ENCODE assay signal across 18 cellular contexts in the genomic region with DNA sequence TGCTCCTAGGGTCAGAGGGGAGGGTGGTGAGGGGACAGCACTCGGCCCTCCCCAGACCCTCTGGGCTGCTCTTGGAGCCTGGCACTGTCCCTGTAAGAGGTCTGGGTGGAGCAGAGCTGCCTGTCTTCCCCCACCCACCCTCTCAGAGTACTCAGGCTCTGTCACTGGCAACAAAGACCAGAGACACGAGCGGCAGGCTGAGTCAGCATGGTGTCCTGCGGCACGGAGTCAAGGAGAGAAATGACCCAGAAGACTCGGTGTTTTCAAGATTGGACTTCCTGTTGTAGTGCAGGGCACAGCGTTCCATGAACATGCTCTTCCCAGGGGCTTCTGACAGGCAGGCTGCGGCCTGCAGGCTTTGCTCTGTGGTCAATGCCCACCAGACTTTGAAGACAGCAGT. TPM values are rescaled to one million over a fixed set of nuclear protein-coding genes. Genes with fewer than 3 reads are reported as not detected.
DNase-seq lines count a peak whose midpoint lies in the region; ATAC-seq and TF ChIP-seq lines count a peak whose summit lies in the region.
"Had no signal": no experiment of that assay in that cellular context is flagged by ENCODE, and none has a peak within 500 bp of the region (broad histone marks: within the 10 kb centered on the region; RNA-seq: fewer than 3 reads in every experiment).

No MANE protein-coding gene starts in this region.

- in situ Hi-C loops in IMR-90 (cut with MboI; ENCODE audit: low sequenced_read_pairs), result loop anchor here (10.0 kb wide), 1 partner anchor 61 kb away; no protein-coding TSS in a partner anchor
- in situ Hi-C loops in brain microvascular endothelial cell (cut with HindIII; ENCODE audit: low pct_ligation_motif_present, low sequenced_read_pairs), result no loop called here

- H3K27me3 Mint-ChIP-seq in H9 (ENCODE audit: low read depth), result peaks cover 3% of the 10 kb centered on the region; the same call in 1 of the 2 replicates

- H3K9ac ChIP-seq in H9 (ENCODE audit: extremely low read depth, insufficient read length, low read length), result no peak overlapping the region
- H3K9ac ChIP-seq in IMR-90 (ENCODE audit: low read depth, low read length), result no peak overlapping the region
- H3K9ac ChIP-seq in mesenchymal stem cell (ENCODE audit: low read length), result no peak overlapping the region

- H3K4me2 ChIP-seq in H9 (ENCODE audit: insufficient read depth, insufficient read length, low read length) (no peak overlapping the region), IMR-90 (ENCODE audit: low read depth, low read length) (no peak overlapping the region), mesenchymal stem cell (ENCODE audit: low read length, poor library complexity, severe bottlenecking) (no peak overlapping the region)

- H3K18ac ChIP-seq in H9 (ENCODE audit: insufficient read length, low read depth, low read length) (no peak overlapping the region), IMR-90 (ENCODE audit: low read depth, low read length) (no peak overlapping the region), mesenchymal stem cell (ENCODE audit: low read depth in 1 of 2, low read length in 2 of 2) (peak overlapping the region; percentile 58 to 73)

- DNase-seq in H9 (no peak), IMR-90 (no peak), brain microvascular endothelial cell (peak; percentile 25), mesenchymal stem cell (peak; percentile 79), NCI-H2081 treated with DMSO at 0.1 percent for 48 hours (lab: John Stamatoyannopoulos, UW) (no peak), EL (no peak), prostate gland (ENCODE audit: low spot score) (no peak)
- DNase-seq in activated CD4-positive, alpha-beta T cell treated with anti-CD3 and anti-CD28 coated beads, Interleukin-2, amount 50 U/mL, for 4 hours, result no peak
- DNase-seq: BE2C; CD4-positive, alpha-beta T cell; GDM1; Kasumi-1; MM.1S; NCI-H1694 treated with DMSO at 0.1 percent for 48 hours; NCI-H748 treated with DMSO at 0.1 percent for 48 hours; PC-3 had no signal

- H3K4me1 Mint-ChIP-seq in H9, result peaks cover 8% of the 10 kb centered on the region in 2 experiments; a peak in 3 of 4 replicates

- H3K4ac ChIP-seq in H9 (ENCODE audit: low read depth, low read length) (no peak overlapping the region), IMR-90 (ENCODE audit: low read depth, low read length) (no peak overlapping the region), mesenchymal stem cell (ENCODE audit: low read depth in 1 of 2, low read length in 2 of 2) (peak overlapping the region; percentile 32 to 41)

- H3K79me1 ChIP-seq in H9 (ENCODE audit: insufficient read depth, low read depth, low read length, poor library complexity, severe bottlenecking) (no peaks in the 10 kb centered on the region), IMR-90 (ENCODE audit: low read depth in 1 of 2, low read length in 2 of 2) (peaks cover 0 to 8% of the 10 kb centered on the region in 2 experiments; a peak in 1 of 4 replicates), mesenchymal stem cell (replicated peaks; ENCODE audit: low read length, poor library complexity, severe bottlenecking) (peaks cover 7% of the 10 kb centered on the region)

- H3K79me2 ChIP-seq in H9 (ENCODE audit: insufficient read depth, low read length), result no peaks in the 10 kb centered on the region

- no peaks in the 10 kb centered on the region for H3K9me3 Mint-ChIP-seq in H9
- H3K9me3 Mint-ChIP-seq: CD4-positive, alpha-beta T cell had no signal

- H3K27ac Mint-ChIP-seq in H9, result peak overlapping the region in 2 of 3 experiments; percentile 46 to 79; a peak in 5 of 7 replicates
- H3K27ac Mint-ChIP-seq: CD4-positive, alpha-beta T cell had no signal

- H2AK5ac ChIP-seq in H9 (ENCODE audit: insufficient read length, low read length) (no peak overlapping the region), IMR-90 (ENCODE audit: low read depth, low read length) (no peak overlapping the region; the same call in 1 of the 2 replicates), mesenchymal stem cell (ENCODE audit: low read length, severe bottlenecking) (no peak overlapping the region)

- H3K23ac ChIP-seq in H9 (ENCODE audit: insufficient read length, low read depth, low read length) (no peak overlapping the region), IMR-90 (ENCODE audit: low read depth, low read length) (no peak overlapping the region), mesenchymal stem cell (ENCODE audit: low read length in 2 of 2) (no peak overlapping the region)

- BruUV-seq in IMR-90 (replicated peaks; lab: Mats Ljungman, UMichigan), result no TSS peak

- H3K27ac ChIP-seq in H9 (ENCODE audit: insufficient read length, low read depth, low read length) (no peak overlapping the region), IMR-90 (ENCODE audit: insufficient read depth, low read length) (no peak overlapping the region), brain microvascular endothelial cell (no peak overlapping the region), mesenchymal stem cell (ENCODE audit: low read length, poor library complexity, severe bottlenecking) (no peak overlapping the region), prostate gland (no peak overlapping the region)
- H3K27ac ChIP-seq: SJSA1 had no signal

- WGBS in H9 (ENCODE audit: extremely low coverage, insufficient read length, low lambda C conversion rate), result no CpG with 5 or more reads among the region's 8 CpGs
- 86% methylated on average over 5 of the region's 8 CpGs; no CpG with 5 or more reads in 1 of the 2 experiments for WGBS in IMR-90 (ENCODE audit: extremely low coverage in 2 of 2, insufficient read length in 1 of 2), 2 experiments
- WGBS in mesenchymal stem cell, result 17% methylated on average over 8 of the region's 8 CpGs
- WGBS in prostate gland, result 89% methylated on average over 8 of the region's 8 CpGs

- H3K36me3 ChIP-seq in IMR-90 (ENCODE audit: control insufficient read depth, insufficient read depth, low read length), result peaks cover 12% of the 10 kb centered on the region
- H3K36me3 ChIP-seq in brain microvascular endothelial cell (replicated peaks), result peaks cover 11% of the 10 kb centered on the region
- H3K36me3 ChIP-seq in mesenchymal stem cell (ENCODE audit: control insufficient read depth in 1 of 2, insufficient read depth in 2 of 2, low read depth in 1 of 2, low read length in 2 of 2), result peaks cover 18 to 45% of the 10 kb centered on the region in 2 experiments
- no peaks in the 10 kb centered on the region for H3K36me3 ChIP-seq in prostate gland
- H3K36me3 ChIP-seq: BE2C had no signal

- H3K9me1 ChIP-seq in IMR-90 (ENCODE audit: insufficient read depth, low read length), result peaks cover 13% of the 10 kb centered on the region

- H2BK15ac ChIP-seq in H9 (ENCODE audit: low read depth, low read length) (no peak overlapping the region), IMR-90 (ENCODE audit: low read depth, low read length) (no peak overlapping the region), mesenchymal stem cell (ENCODE audit: low read depth, poor library complexity, severe bottlenecking) (peak overlapping the region; percentile 62)

- H4K5ac ChIP-seq in H9 (ENCODE audit: insufficient read length, low read depth, low read length) (no peak overlapping the region), IMR-90 (ENCODE audit: low read depth, low read length) (no peak overlapping the region)

- ATAC-seq in IMR-90 (ENCODE audit: low read depth), result no peak
- ATAC-seq: PC-3 had no signal

- H2BK12ac ChIP-seq in H9 (ENCODE audit: insufficient read length, low read depth, low read length), result no peak overlapping the region
- peak overlapping the region; percentile 40 to 51 for H2BK12ac ChIP-seq in mesenchymal stem cell (ENCODE audit: low read length in 2 of 2)

- H2AFZ ChIP-seq in H9 (ENCODE audit: low read length) (no peak overlapping the region), IMR-90 (replicated peaks; ENCODE audit: low read length, poor library complexity) (peak overlapping the region; percentile 9), mesenchymal stem cell (ENCODE audit: low read depth, low read length) (no peak overlapping the region)

- no peak overlapping the region for H3T11ph ChIP-seq in H9 (ENCODE audit: low read length)

- H2BK20ac ChIP-seq in H9 (ENCODE audit: low read depth, low read length, poor library complexity, severe bottlenecking), result no peak overlapping the region
- no peak overlapping the region for H2BK20ac ChIP-seq in IMR-90 (ENCODE audit: low read depth, low read length)

- H3K9me3 ChIP-seq in H9 (ENCODE audit: control insufficient read depth, low read depth, low read length), result no peaks in the 10 kb centered on the region
- H3K9me3 ChIP-seq in IMR-90 (ENCODE audit: control insufficient read depth, insufficient read depth, low read length), result no peaks in the 10 kb centered on the region
- no peaks in the 10 kb centered on the region for H3K9me3 ChIP-seq in mesenchymal stem cell (ENCODE audit: control insufficient read depth, low read length)
- H3K9me3 ChIP-seq in prostate gland, result no peaks in the 10 kb centered on the region
- H3K9me3 ChIP-seq: BE2C, SJSA1 had no signal

- H2BK120ac ChIP-seq in H9 (ENCODE audit: low read depth, low read length, poor library complexity, severe bottlenecking) (no peak overlapping the region), IMR-90 (ENCODE audit: low read depth, low read length) (no peak overlapping the region), mesenchymal stem cell (ENCODE audit: low read depth, low read length) (peak overlapping the region; percentile 75)

- no peaks in the 10 kb centered on the region for H3K23me2 ChIP-seq in H9 (ENCODE audit: insufficient read length, low read depth, low read length, poor library complexity, severe bottlenecking)

- TF ChIP-seq RAD21 in IMR-90 (IDR thresholded peaks at IDR 0.05; ENCODE audit: low read length), result no peak

- CTCF ChIA-PET in IMR-90 (lab: Yijun Ruan, JAX), result no interaction called here

- POLR2A ChIA-PET in IMR-90 (lab: Charles Lee; ENCODE audit: unreplicated experiment), result no interaction called here

- H3K4me3 ChIP-seq in IMR-90 (ENCODE audit: insufficient read depth, low read depth, low read length), result no peak overlapping the region
- H3K4me3 ChIP-seq in brain microvascular endothelial cell (ENCODE audit: low read depth, low read length), result no peak overlapping the region
- no peak overlapping the region for H3K4me3 ChIP-seq in mesenchymal stem cell (ENCODE audit: insufficient read depth in 1 of 2, low read depth in 1 of 2, low read length in 2 of 2)
- no peak overlapping the region for H3K4me3 ChIP-seq in prostate gland
- H3K4me3 ChIP-seq: SJSA1 had no signal

- H4K8ac ChIP-seq in H9 (replicated peaks; ENCODE audit: insufficient read length, low read depth, low read length) (no peak overlapping the region), IMR-90 (ENCODE audit: low read depth in 2 of 2, low read length in 2 of 2) (no peak overlapping the region), mesenchymal stem cell (ENCODE audit: low read length) (peak overlapping the region; percentile 93)

- dilution Hi-C loops in IMR-90 (cut with HindIII; ENCODE audit: low sequenced_read_pairs, unreplicated experiment), result no loop called here

- H3K14ac ChIP-seq in H9 (ENCODE audit: insufficient read depth, low read length) (no peak overlapping the region; the same call in 1 of the 2 replicates), IMR-90 (replicated peaks; ENCODE audit: low read depth, low read length) (no peak overlapping the region), mesenchymal stem cell (ENCODE audit: low read length in 2 of 2) (peak overlapping the region in 1 of 2 experiments; percentile 8)

- H4K91ac ChIP-seq in H9 (ENCODE audit: insufficient read length, low read depth, low read length) (no peak overlapping the region), IMR-90 (ENCODE audit: insufficient read depth, low read depth, low read length) (no peak overlapping the region), mesenchymal stem cell (ENCODE audit: low read length) (peak overlapping the region; percentile 84)

- no peaks in the 10 kb centered on the region for H3K27me3 ChIP-seq in H9 (ENCODE audit: insufficient read depth, low read length)
- no peaks in the 10 kb centered on the region for H3K27me3 ChIP-seq in IMR-90 (ENCODE audit: control insufficient read depth, insufficient read depth, low read length)
- no peaks in the 10 kb centered on the region for H3K27me3 ChIP-seq in brain microvascular endothelial cell (replicated peaks)
- no peaks in the 10 kb centered on the region for H3K27me3 ChIP-seq in mesenchymal stem cell (ENCODE audit: control insufficient read depth in 1 of 2, insufficient read depth in 1 of 2, low read length in 2 of 2)
- H3K27me3 ChIP-seq in prostate gland (replicated peaks; ENCODE audit: insufficient read depth), result no peaks in the 10 kb centered on the region
- H3K27me3 ChIP-seq: BE2C, SJSA1 had no signal

- no peaks in the 10 kb centered on the region for H3K4me1 ChIP-seq in H9 (ENCODE audit: insufficient read depth, low read length)
- H3K4me1 ChIP-seq in IMR-90 (ENCODE audit: control insufficient read depth, insufficient read depth, low read length), result peaks cover 1% of the 10 kb centered on the region
- peaks cover 17% of the 10 kb centered on the region for H3K4me1 ChIP-seq in mesenchymal stem cell (ENCODE audit: control insufficient read depth, insufficient read depth, low read depth, low read length)
- no peaks in the 10 kb centered on the region for H3K4me1 ChIP-seq in prostate gland (replicated peaks)
- H3K4me1 ChIP-seq: BE2C had no signal

- H2BK5ac ChIP-seq in H9 (ENCODE audit: insufficient read length, low read length), result no peak overlapping the region
- H2BK5ac ChIP-seq in IMR-90 (ENCODE audit: low read depth, low read length, poor library complexity, severe bottlenecking), result no peak overlapping the region
- H2BK5ac ChIP-seq in mesenchymal stem cell (ENCODE audit: low read depth, low read length, poor library complexity, severe bottlenecking), result no peak overlapping the region

- TF ChIP-seq POLR2A in IMR-90 (IDR thresholded peaks at IDR 0.05; ENCODE audit: low read depth, low read length), result no peak
- no peak for TF ChIP-seq POLR2A in prostate gland (IDR thresholded peaks at IDR 0.05)

- H3K36me3 Mint-ChIP-seq in H9 (ENCODE audit: insufficient read depth in 1 of 3, low read depth in 3 of 3), result peaks cover 3 to 8% (median 4%) of the 10 kb centered on the region in 3 experiments; a peak in 3 of 7 replicates

- H4K20me1 ChIP-seq in H9 (ENCODE audit: control insufficient read depth, insufficient read depth, insufficient read length) (no peaks in the 10 kb centered on the region), IMR-90 (ENCODE audit: insufficient read depth, low read length) (no peaks in the 10 kb centered on the region)

- H3K56ac ChIP-seq in H9 (ENCODE audit: insufficient read length, low read depth, low read length) (no peak overlapping the region), IMR-90 (ENCODE audit: extremely low read depth, insufficient read depth, low read length) (no peak overlapping the region)

- intact Hi-C loops in IMR-90 (cut with micrococcal nuclease), result no loop called here
- intact Hi-C loops in prostate gland (cut with DNase I), result no loop called here

- TF ChIP-seq CTCF in H9 (conservative IDR thresholded peaks at IDR 0.05), result no peak
- TF ChIP-seq CTCF in IMR-90 (conservative IDR thresholded peaks at IDR 0.05; ENCODE audit: low read depth, low read length), result no peak
- TF ChIP-seq CTCF in brain microvascular endothelial cell (IDR thresholded peaks at IDR 0.05; ENCODE audit: low read depth, low read length, missing control alignments), result no peak
- no peak for TF ChIP-seq CTCF in prostate gland (IDR thresholded peaks at IDR 0.05)

- peak overlapping the region; percentile 39 for H2AK9ac ChIP-seq in IMR-90 (replicated peaks; ENCODE audit: low read depth, low read length, poor library complexity)

- H3K4me3 Mint-ChIP-seq in H9, result no peak overlapping the region
- H3K4me3 Mint-ChIP-seq: CD4-positive, alpha-beta T cell had no signal

RNA-seq across cellular contexts. Expression of a gene that starts 19.9 kb away (rescaled TPM):
- total RNA-seq in H9 (2021) (0.13 TPM in 2 replicates), IMR-90 (2012; rRNA removed) (0.83 and 1.1 TPM in 2 replicates), prostate gland (under 1 TPM in 1 of 2 donors, not detected in 1; 0.91 TPM)
- 1.8 and 2.2 TPM in 2 replicates for polyA plus RNA-seq in IMR-90 (2012; rRNA removed)
- 1.9 and 4.8 TPM in 2 replicates for polyA plus RNA-seq in IMR-90 (2012; cell fraction: cytosol; rRNA removed)
- 1.3 and 3.0 TPM in 2 replicates for polyA plus RNA-seq in IMR-90 (2012; cell fraction: nucleus; rRNA removed; ENCODE audit: low replicate concordance)
- polyA plus RNA-seq in mesenchymal stem cell (2013, experiment 1 of 2), result 3.0 TPM
- polyA plus RNA-seq in mesenchymal stem cell (2013, experiment 2 of 2), result 3.2 TPM
- total RNA-seq: CD4-positive, alpha-beta T cell; NCI-H460 had no signal

Comparison
In these comparisons a context has a peak if more than half of its experiments do, and no peak if none do; other contexts are left out.
1. DNase-seq: peak in brain microvascular endothelial cell (single experiment) and mesenchymal stem cell (single experiment); none in H9 (single experiment), IMR-90 (single experiment), NCI-H2081 treated with DMSO at 0.1 percent for 48 hours (single experiment), EL (single experiment), activated CD4-positive, alpha-beta T cell treated with anti-CD3 and anti-CD28 coated beads, Interleukin-2, amount 50 U/mL, for 4 hours (0 of 2) and prostate gland (single experiment).
2. H3K18ac ChIP-seq: peak in mesenchymal stem cell (2 of 2); none in H9 (single experiment) and IMR-90 (single experiment).
3. H3K4ac ChIP-seq: peak in mesenchymal stem cell (2 of 2); none in H9 (single experiment) and IMR-90 (single experiment).